ENCODE assay signal across 10 cellular contexts in the genomic region with DNA sequence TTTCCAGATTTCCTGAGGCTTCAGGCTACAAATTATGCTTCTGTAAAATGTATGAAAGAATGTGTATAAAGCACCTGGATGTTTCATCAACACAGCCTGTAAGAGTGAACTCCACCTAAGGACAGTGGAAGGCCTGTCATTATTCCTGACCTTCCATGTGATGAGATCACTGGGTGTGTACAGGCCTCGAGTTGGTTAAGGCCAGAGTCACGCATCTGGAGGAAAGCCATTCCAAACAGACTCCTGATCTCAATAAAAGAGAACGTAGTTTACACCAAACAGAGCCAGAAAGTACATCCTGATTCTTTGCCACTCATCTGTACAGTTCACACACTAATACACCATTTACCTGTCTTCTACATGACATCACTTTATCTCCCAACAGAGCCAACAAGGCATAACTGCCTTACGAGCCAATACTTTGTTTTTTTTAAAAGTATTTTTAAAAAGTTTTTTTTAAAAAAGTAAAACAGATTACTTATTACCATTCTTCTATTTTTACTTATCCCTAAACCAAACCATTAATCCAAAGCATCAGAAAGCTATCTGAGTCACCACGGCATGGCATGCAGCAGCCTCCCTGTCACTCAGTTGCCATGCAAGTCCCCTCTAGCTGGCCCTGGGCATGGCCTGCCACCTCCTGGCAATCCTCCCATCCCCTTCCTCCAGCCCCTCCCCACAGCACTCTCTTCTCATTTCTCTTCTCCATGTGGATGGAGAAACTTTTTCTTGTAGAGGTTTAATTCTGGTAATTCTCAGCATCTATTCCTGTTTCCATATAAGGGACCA.
DNase-seq lines count a peak whose midpoint lies in the region; ATAC-seq and TF ChIP-seq lines count a peak whose summit lies in the region.
"Had no signal": no experiment of that assay in that cellular context is flagged by ENCODE, and none has a peak within 500 bp of the region (broad histone marks: within the 10 kb centered on the region; RNA-seq: fewer than 3 reads in every experiment).

No MANE protein-coding gene starts in this region.

- H2AK9ac ChIP-seq in IMR-90 (replicated peaks; ENCODE audit: low read depth, low read length, poor library complexity): peak overlapping the region; percentile 42

- peaks cover 16% of the 10 kb centered on the region for H3K79me2 ChIP-seq in mammary epithelial cell (ENCODE audit: insufficient read depth, low read length)

- H3K27ac ChIP-seq in IMR-90 (ENCODE audit: insufficient read depth, low read length): peak overlapping the region; percentile 63; the same call in 1 of the 2 replicates
- peak overlapping the region; percentile 59 for H3K27ac ChIP-seq in mammary epithelial cell (ENCODE audit: insufficient read depth, low read depth, low read length)
- H3K27ac ChIP-seq in right cardiac atrium (ENCODE audit: low read length): peak overlapping the region; percentile 63
- H3K27ac ChIP-seq in subcutaneous abdominal adipose tissue (ENCODE audit: low read depth, low read length): peak overlapping the region; percentile 8

- CTCF ChIA-PET in IMR-90 (lab: Yijun Ruan, JAX): interaction anchor here (1.0 to 1.8 kb wide), 3 partner anchors 8 to 1189 kb away, joined by 3 to 4 read pairs (median 4); no protein-coding TSS in a partner anchor
- CTCF ChIA-PET in mammary epithelial cell (lab: Charles Lee; ENCODE audit: low non-redundant PET): no interaction called here

- WGBS in IMR-90 (ENCODE audit: extremely low coverage in 2 of 2, insufficient read length in 1 of 2), 2 experiments: no CpG with 5 or more reads among the region's 5 CpGs
- 11% methylated on average over 4 of the region's 5 CpGs for WGBS in mammary epithelial cell (ENCODE audit: low coverage, missing lambda C conversion rate)
- WGBS in right cardiac atrium: 40% methylated on average over 5 of the region's 5 CpGs

- no peak overlapping the region for H3K4me3 ChIP-seq in IMR-90 (ENCODE audit: insufficient read depth, low read depth, low read length)
- H3K4me3 ChIP-seq in mammary epithelial cell (replicated peaks in 1 of 3; ENCODE audit: insufficient read depth in 1 of 3, low read depth in 2 of 3, low read length in 3 of 3): no peak overlapping the region
- H3K4me3 ChIP-seq in right cardiac atrium (ENCODE audit: low read length): no peak overlapping the region
- H3K4me3 ChIP-seq in subcutaneous abdominal adipose tissue (ENCODE audit: low read depth in 1 of 5, low read length in 5 of 5): no peak overlapping the region

- ATAC-seq in IMR-90 (ENCODE audit: low read depth): peak; percentile 63
- ATAC-seq in right cardiac atrium: peak; percentile 49 to 84
- ATAC-seq in GM21381 (IDR thresholded peaks at IDR 0.05; ENCODE audit: unreplicated experiment): no peak
- ATAC-seq in GM21723 (IDR thresholded peaks at IDR 0.05; ENCODE audit: unreplicated experiment): no peak

- H2BK15ac ChIP-seq in IMR-90 (ENCODE audit: low read depth, low read length): 0 out of 3 replicates have a peak overlapping the region, but pooled peaks have one; percentile 40

- DNase-seq in IMR-90 (peak; percentile 88), mammary epithelial cell (peak; percentile 93), right cardiac atrium (peak in 1 of 3 donors; percentile 47), cerebellar cortex (ENCODE audit: low spot score) (no peak), COLO668 (lab: John Stamatoyannopoulos, UW; ENCODE audit: unreplicated experiment) (no peak)
- DNase-seq: activated CD4-positive, alpha-beta T cell treated with anti-CD3 and anti-CD28 coated beads for 4 hours; OCI-M1 had no signal

- peak overlapping the region; percentile 55 for H3K4ac ChIP-seq in IMR-90 (ENCODE audit: low read depth, low read length)

- H2AK5ac ChIP-seq in IMR-90 (ENCODE audit: low read depth, low read length): peak overlapping the region; percentile 29; the same call in 1 of the 2 replicates

- H3K56ac ChIP-seq in IMR-90 (ENCODE audit: extremely low read depth, insufficient read depth, low read length): no peak overlapping the region

- intact Hi-C loops in IMR-90 (cut with micrococcal nuclease): no loop called here
- intact Hi-C loops in mammary epithelial cell (cut with micrococcal nuclease): no loop called here
- intact Hi-C loops in right cardiac atrium (cut with DNase I): loop anchor here in 1 of 4 donors (10.0 kb wide), 1 partner anchor 269 kb away; no protein-coding TSS in a partner anchor

- H3K9ac ChIP-seq in IMR-90 (ENCODE audit: low read depth, low read length) (no peak overlapping the region), mammary epithelial cell (ENCODE audit: insufficient read depth, low read length) (peak overlapping the region; percentile 36), subcutaneous abdominal adipose tissue (ENCODE audit: low read length in 5 of 5) (no peak overlapping the region)

- no peak for TF ChIP-seq POLR2A in IMR-90 (IDR thresholded peaks at IDR 0.05; ENCODE audit: low read depth, low read length)

- peak overlapping the region; percentile 69 for H2BK120ac ChIP-seq in IMR-90 (ENCODE audit: low read depth, low read length)

- H3K18ac ChIP-seq in IMR-90 (ENCODE audit: low read depth, low read length): no peak overlapping the region

- peak overlapping the region in 1 of 2 experiments; percentile 65; a peak in 1 of 4 replicates for H4K8ac ChIP-seq in IMR-90 (ENCODE audit: low read depth in 2 of 2, low read length in 2 of 2)

- peaks cover 0 to 59% of the 10 kb centered on the region in 2 experiments; a peak in 3 of 4 replicates for H3K79me1 ChIP-seq in IMR-90 (ENCODE audit: low read depth in 1 of 2, low read length in 2 of 2)

- peaks cover 61% of the 10 kb centered on the region for H3K9me1 ChIP-seq in IMR-90 (ENCODE audit: insufficient read depth, low read length)

- H3K27me3 ChIP-seq in IMR-90 (ENCODE audit: control insufficient read depth, insufficient read depth, low read length) (no peaks in the 10 kb centered on the region), mammary epithelial cell (ENCODE audit: insufficient read depth, low read length) (no peaks in the 10 kb centered on the region), right cardiac atrium (ENCODE audit: control insufficient read depth, insufficient read depth) (no peaks in the 10 kb centered on the region), subcutaneous abdominal adipose tissue (ENCODE audit: control insufficient read depth in 5 of 5, insufficient read depth in 4 of 5, low read length in 5 of 5) (no peaks in the 10 kb centered on the region)

- H3K14ac ChIP-seq in IMR-90 (replicated peaks; ENCODE audit: low read depth, low read length): peak overlapping the region; percentile 21

- no peak for TF ChIP-seq RAD21 in IMR-90 (IDR thresholded peaks at IDR 0.05; ENCODE audit: low read length)

- peak overlapping the region; percentile 82 for H2BK5ac ChIP-seq in IMR-90 (ENCODE audit: low read depth, low read length, poor library complexity, severe bottlenecking)

- peak overlapping the region; percentile 66; the same call in 1 of the 2 replicates for H4K91ac ChIP-seq in IMR-90 (ENCODE audit: insufficient read depth, low read depth, low read length)

- peak overlapping the region; percentile 73 for H2BK20ac ChIP-seq in IMR-90 (ENCODE audit: low read depth, low read length)

- H3K4me2 ChIP-seq in IMR-90 (ENCODE audit: low read depth, low read length) (no peak overlapping the region), mammary epithelial cell (ENCODE audit: insufficient read depth, low read depth, low read length) (peak overlapping the region; percentile 12)

- peak overlapping the region; percentile 22; the same call in 1 of the 2 replicates for H3K23ac ChIP-seq in IMR-90 (ENCODE audit: low read depth, low read length)

- in situ Hi-C loops in IMR-90 (cut with MboI; ENCODE audit: low sequenced_read_pairs): loop anchor here (25.0 kb wide), 1 partner anchor 677 kb away; no protein-coding TSS in a partner anchor
- in situ Hi-C loops in mammary epithelial cell (cut with MboI; ENCODE audit: low sequenced_read_pairs in 2 of 2): no loop called here

- POLR2A ChIA-PET in IMR-90 (lab: Charles Lee; ENCODE audit: unreplicated experiment): no interaction called here

- BruUV-seq in IMR-90 (replicated peaks; lab: Mats Ljungman, UMichigan): no TSS peak
- TSS peak; percentile 80 for BruUV-seq in mammary epithelial cell (replicated peaks; lab: Mats Ljungman, UMichigan)

- H3K36me3 ChIP-seq in IMR-90 (ENCODE audit: control insufficient read depth, insufficient read depth, low read length): peaks cover 37% of the 10 kb centered on the region
- H3K36me3 ChIP-seq in mammary epithelial cell (ENCODE audit: insufficient read depth, low read length): peaks cover 22% of the 10 kb centered on the region
- peaks cover 11 to 88% (median 77%) of the 10 kb centered on the region in 5 donors for H3K36me3 ChIP-seq in subcutaneous abdominal adipose tissue (ENCODE audit: control insufficient read depth in 5 of 5, insufficient read depth in 5 of 5, low read length in 5 of 5)

- H2AFZ ChIP-seq in IMR-90 (replicated peaks; ENCODE audit: low read length, poor library complexity) (no peak overlapping the region), mammary epithelial cell (ENCODE audit: low read depth, low read length) (no peak overlapping the region)

- H3K9me3 ChIP-seq in IMR-90 (ENCODE audit: control insufficient read depth, insufficient read depth, low read length): no peaks in the 10 kb centered on the region
- H3K9me3 ChIP-seq in mammary epithelial cell (replicated peaks; ENCODE audit: insufficient read depth, low read length): no peaks in the 10 kb centered on the region
- H3K9me3 ChIP-seq in right cardiac atrium (ENCODE audit: control insufficient read depth, low read length): no peaks in the 10 kb centered on the region
- no peaks in the 10 kb centered on the region for H3K9me3 ChIP-seq in subcutaneous abdominal adipose tissue (ENCODE audit: control insufficient read depth in 5 of 5, low read length in 5 of 5)

- TF ChIP-seq CTCF in IMR-90 (conservative IDR thresholded peaks at IDR 0.05; ENCODE audit: low read depth, low read length) (no peak), mammary epithelial cell (conservative IDR thresholded peaks at IDR 0.05 in 1 of 2, IDR thresholded peaks at IDR 0.05 in 1 of 2; ENCODE audit: extremely low read depth in 1 of 2, insufficient read depth in 1 of 2, low read depth in 1 of 2, low read length in 2 of 2) (peak in 1 of 2 donors; percentile 5)

- peaks cover 7% of the 10 kb centered on the region; the same call in 1 of the 2 replicates for H4K20me1 ChIP-seq in IMR-90 (ENCODE audit: insufficient read depth, low read length)
- no peaks in the 10 kb centered on the region for H4K20me1 ChIP-seq in mammary epithelial cell (ENCODE audit: insufficient read depth, low read length)

- dilution Hi-C loops in IMR-90 (cut with HindIII; ENCODE audit: low sequenced_read_pairs, unreplicated experiment): no loop called here
- dilution Hi-C loops in mammary epithelial cell (cut with HindIII; ENCODE audit: low sequenced_read_pairs): loop anchor here (5.0 kb wide), 1 partner anchor 272 kb away; no protein-coding TSS in a partner anchor

- no peak overlapping the region for H4K5ac ChIP-seq in IMR-90 (ENCODE audit: low read depth, low read length)

- H3K4me1 ChIP-seq in IMR-90 (ENCODE audit: control insufficient read depth, insufficient read depth, low read length): peaks cover 30% of the 10 kb centered on the region
- H3K4me1 ChIP-seq in mammary epithelial cell (ENCODE audit: insufficient read depth, low read length): peaks cover 46% of the 10 kb centered on the region
- no peaks in the 10 kb centered on the region for H3K4me1 ChIP-seq in right cardiac atrium (ENCODE audit: control insufficient read depth, insufficient read depth, low read length)
- no peaks in the 10 kb centered on the region for H3K4me1 ChIP-seq in subcutaneous abdominal adipose tissue (ENCODE audit: control insufficient read depth in 5 of 5, insufficient read depth in 5 of 5, low read length in 5 of 5)

Comparison
In these comparisons a context has a peak if more than half of its experiments do, and no peak if none do; other contexts are left out.
1. ATAC-seq: peak in IMR-90 (single experiment) and right cardiac atrium (2 of 2); none in GM21381 (single experiment) and GM21723 (single experiment).
2. DNase-seq: peak in IMR-90 (single experiment) and mammary epithelial cell (single experiment); none in cerebellar cortex (single experiment) and COLO668 (single experiment).
3. H3K27ac ChIP-seq: peak in every context shown above with its lines; median percentile 63 in IMR-90; 63 in right cardiac atrium; 59 in mammary epithelial cell; 8 in subcutaneous abdominal adipose tissue.